ENCODE assay signal across 8 cellular contexts in the genomic region with DNA sequence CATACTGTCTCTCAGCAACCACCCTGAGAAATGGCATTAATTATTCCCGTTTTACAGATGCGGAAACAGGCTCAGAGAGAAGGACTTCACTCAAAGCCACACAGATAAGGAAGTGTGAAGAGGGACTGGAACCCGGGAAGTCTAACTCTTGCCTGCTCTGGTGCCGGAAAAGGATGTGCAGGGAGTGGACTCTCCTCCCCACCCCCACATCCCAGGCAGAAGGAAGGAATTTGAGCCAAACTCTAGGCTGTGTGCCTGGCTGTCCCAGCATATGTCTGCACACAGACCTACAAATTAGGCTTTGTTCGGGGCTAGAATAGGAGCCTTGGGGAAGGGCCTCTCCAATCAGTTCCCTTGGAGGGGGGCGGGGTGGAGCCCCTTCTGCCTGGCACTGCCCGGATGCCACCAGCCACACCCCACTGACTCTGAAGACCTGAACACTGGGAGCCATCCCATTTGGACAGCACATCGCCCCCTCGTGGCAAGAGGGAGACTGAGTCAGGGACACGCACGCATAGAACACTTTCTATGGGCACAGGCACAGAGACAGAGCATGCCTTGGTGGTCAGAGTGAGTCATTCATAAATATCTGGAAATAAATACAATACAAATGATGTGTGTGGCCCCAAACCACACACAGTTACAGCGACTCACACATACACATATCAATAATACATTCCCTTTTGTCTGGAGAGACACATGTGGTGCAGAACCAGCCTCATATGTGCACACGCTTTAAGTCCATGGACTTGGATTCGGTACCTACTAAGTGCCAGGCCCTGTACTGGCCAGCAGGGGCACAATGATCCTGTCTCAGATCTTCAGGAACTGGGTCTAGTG. TPM values are rescaled to one million over a fixed set of nuclear protein-coding genes. Genes with fewer than 3 reads are reported as not detected.
DNase-seq lines count a peak whose midpoint lies in the region; ATAC-seq and TF ChIP-seq lines count a peak whose summit lies in the region.

No MANE protein-coding gene starts in this region.

- no peaks in the 10 kb centered on the region for H3K4me1 ChIP-seq in colonic mucosa

- H3K27ac ChIP-seq in AG04450 (ENCODE audit: low read depth, low read length) (peak overlapping the region; percentile 75), colonic mucosa (peak overlapping the region; percentile 11)

- DNase-seq in AG04450 (ENCODE audit: low read depth, low spot score) (peak; percentile 79), NCI-H446 treated with DMSO at 0.1 percent for 48 hours (lab: John Stamatoyannopoulos, UW) (peak; percentile 38), colonic mucosa (peak; percentile 92), lower leg skin (ENCODE audit: low spot score in 2 of 2) (peak; percentile 84 to 96)
- DNase-seq in activated CD4-positive, alpha-beta T cell treated with anti-CD3 and anti-CD28 coated beads for 24 hours (ENCODE audit: low read depth in 2 of 2): peak; percentile 68 to 76
- DNase-seq in stimulated activated CD4-positive, alpha-beta T cell treated with anti-CD3 and anti-CD28 coated beads, TNF-alpha, amount 100 ng/mL, for 24 hours (ENCODE audit: low read depth in 3 of 3): peak; percentile 54 to 79 (median 71)

- H3K9me3 ChIP-seq in AG04450 (ENCODE audit: control insufficient read depth, insufficient read depth, low read length): no peaks in the 10 kb centered on the region; the same call in 1 of the 2 replicates
- no peaks in the 10 kb centered on the region for H3K9me3 ChIP-seq in colonic mucosa

- H3K27me3 ChIP-seq in AG04450 (ENCODE audit: control insufficient read depth, insufficient read depth, low read length) (no peaks in the 10 kb centered on the region), colonic mucosa (no peaks in the 10 kb centered on the region)

- TF ChIP-seq CTCF in AG04450 (IDR thresholded peaks at IDR 0.05; ENCODE audit: low read depth, low read length) (peak; percentile 79), colonic mucosa (IDR thresholded peaks at IDR 0.05) (peak; percentile 78), lower leg skin (IDR thresholded peaks at IDR 0.05) (peak in 1 of 3 donors; percentile 79)

- intact Hi-C loops in colonic mucosa (cut with DNase I): no loop called here
- intact Hi-C loops in lower leg skin (cut with DNase I; ENCODE audit: low total_unique reads): no loop called here

- H3K4me3 ChIP-seq in AG04450 (ENCODE audit: low read depth, low read length) (no peak overlapping the region), colonic mucosa (no peak overlapping the region), lower leg skin (ENCODE audit: low read depth, poor library complexity, severe bottlenecking) (no peak overlapping the region)

- TF ChIP-seq POLR2A in lower leg skin (IDR thresholded peaks at IDR 0.05): no peak

- no peak overlapping the region for H3K9ac ChIP-seq in colonic mucosa (ENCODE audit: low read depth in 2 of 2, low read length in 2 of 2)

- H3K36me3 ChIP-seq in colonic mucosa: no peaks in the 10 kb centered on the region

- CTCF ChIA-PET in AG04450 (lab: Charles Lee): interaction anchor here (0.7 to 2.3 kb wide), 4 partner anchors 10 to 57 kb away, joined by 3 to 16 read pairs (median 6); a partner anchor contains a TSS

- ATAC-seq in GM18517 (IDR thresholded peaks at IDR 0.05; ENCODE audit: unreplicated experiment): peak; percentile 80
- peak; percentile 84 for ATAC-seq in HG03108 (IDR thresholded peaks at IDR 0.05; ENCODE audit: unreplicated experiment)

- POLR2A ChIA-PET in AG04450 (lab: Yijun Ruan, JAX): no interaction called here

- WGBS in lower leg skin, 2 donors: 17 to 19% methylated on average over 14 of the region's 14 CpGs

RNA-seq across cellular contexts. Expression of a gene that starts 13.1 kb away (rescaled TPM):
- 33.3 and 54.3 TPM in 2 replicates for polyA plus RNA-seq in AG04450 (2011; rRNA removed)
- 37.5 and 58.6 TPM in 2 replicates for polyA minus RNA-seq in AG04450 (2011; rRNA and poly(A)+ RNA removed)
- total RNA-seq in colonic mucosa: 10 to 100 TPM; 30.8 to 36.5 TPM
- total RNA-seq in lower leg skin: 10 to 100 TPM; 58.9 to 81.4 (median 71.2) TPM

RNA-seq across cellular contexts. Expression of a gene that starts 18.2 kb away (rescaled TPM):
- 0.27 and 0.60 TPM in 2 replicates for polyA plus RNA-seq in AG04450 (2011; rRNA removed)
- 0.26 and 0.37 TPM in 2 replicates for polyA minus RNA-seq in AG04450 (2011; rRNA and poly(A)+ RNA removed)
- total RNA-seq in colonic mucosa (under 1 TPM; 0.19 to 0.42 TPM), lower leg skin (1 to 10 TPM; 1.5 to 9.0 (median 3.5) TPM)

RNA-seq across cellular contexts. Expression of a gene that starts 18.3 kb away (rescaled TPM):
- 77.8 and 87.0 TPM in 2 replicates for polyA plus RNA-seq in AG04450 (2011; rRNA removed)
- polyA minus RNA-seq in AG04450 (2011; rRNA and poly(A)+ RNA removed): 106 and 126 TPM in 2 replicates
- total RNA-seq in colonic mucosa (10 to 100 TPM in 1 of 2 donors, 1 to 10 TPM in 1; 8.8 to 18.1 TPM), lower leg skin (100 to 1,000 TPM in 1 of 4 donors, 10 to 100 TPM in 3; 55.5 to 127 (median 79.6) TPM)

RNA-seq across cellular contexts. Expression of a gene that starts 25.4 kb away (rescaled TPM):
- 4.3 and 6.9 TPM in 2 replicates for polyA plus RNA-seq in AG04450 (2011; rRNA removed)
- 5.5 and 7.8 TPM in 2 replicates for polyA minus RNA-seq in AG04450 (2011; rRNA and poly(A)+ RNA removed)
- 10 to 100 TPM in 1 of 2 donors, 1 to 10 TPM in 1; 4.6 to 11.4 TPM for total RNA-seq in colonic mucosa
- total RNA-seq in lower leg skin: 1 to 10 TPM; 4.2 to 9.2 (median 6.4) TPM

RNA-seq across cellular contexts. Expression of a gene that starts 25.4 kb away (rescaled TPM):
- polyA plus RNA-seq in AG04450 (2011; rRNA removed): 72.3 and 88.0 TPM in 2 replicates
- polyA minus RNA-seq in AG04450 (2011; rRNA and poly(A)+ RNA removed): 14.0 and 20.0 TPM in 2 replicates
- 100 to 1,000 TPM in 1 of 2 donors, 10 to 100 TPM in 1; 71.5 to 105 TPM for total RNA-seq in colonic mucosa
- total RNA-seq in lower leg skin: 100 to 1,000 TPM in 2 of 4 donors, 10 to 100 TPM in 2; 82.2 to 132 (median 100) TPM

Comparison
In these comparisons a context has a peak if more than half of its experiments do, and no peak if none do; other contexts are left out.
1. DNase-seq: peak in every context shown above with its lines; median percentile 92 in colonic mucosa; 90 in lower leg skin; 79 in AG04450; 72 in activated CD4-positive, alpha-beta T cell treated with anti-CD3 and anti-CD28 coated beads for 24 hours; 71 in stimulated activated CD4-positive, alpha-beta T cell treated with anti-CD3 and anti-CD28 coated beads, TNF-alpha, amount 100 ng/mL, for 24 hours; 38 in NCI-H446 treated with DMSO at 0.1 percent for 48 hours.